16 cellular contexts compared by ENCODE assay signal in genomic region chr2:102634831-102635241, GRCh38. TPM values are rescaled to one million over a fixed set of nuclear protein-coding genes. Genes with fewer than 3 reads are reported as not detected.
DNase-seq lines count a peak whose midpoint lies in the region; ATAC-seq, FAIRE-seq and TF ChIP-seq lines count a peak whose summit lies in the region.
"Had no signal": no experiment of that assay in that cellular context is flagged by ENCODE, and none has a peak within 500 bp of the region (broad histone marks: within the 10 kb centered on the region; RNA-seq: fewer than 3 reads in every experiment).

No MANE protein-coding gene starts in this region.

- no peak overlapping the region for H3K27ac Mint-ChIP-seq in neural progenitor cell
- H3K27ac Mint-ChIP-seq: HFFc6 had no signal

- H3K4me2 ChIP-seq in SK-N-SH (0 out of 2 replicates have a peak overlapping the region, but pooled peaks have one; percentile 4), K562 (ENCODE audit: insufficient read depth, low read length) (peak overlapping the region; percentile 76), neural progenitor cell (no peak overlapping the region)

- in situ Hi-C loops in K562 (cut with MboI), result no loop called here

- no peaks in the 10 kb centered on the region for H3K36me3 Mint-ChIP-seq in neural progenitor cell

- H4K20me1 ChIP-seq in SK-N-SH (ENCODE audit: insufficient read depth), result no peaks in the 10 kb centered on the region
- H4K20me1 ChIP-seq in K562 (replicated peaks; ENCODE audit: control insufficient read depth, insufficient read depth, low read length), result no peaks in the 10 kb centered on the region
- no peaks in the 10 kb centered on the region for H4K20me1 ChIP-seq in neural progenitor cell (ENCODE audit: low read depth)

- no peak overlapping the region for H3K4me3 Mint-ChIP-seq in neural progenitor cell
- H3K4me3 Mint-ChIP-seq: HFFc6 had no signal

- no peaks in the 10 kb centered on the region for H3K4me1 Mint-ChIP-seq in neural progenitor cell

- DNase-seq in SK-N-SH (no peak), K562 (ENCODE audit: extremely low read depth in 1 of 4, low spot score in 3 of 4) (peak; percentile 61 to 93 (median 75)), inferior parietal cortex (ENCODE audit: extremely low spot score) (peak; percentile 27), neural progenitor cell (ENCODE audit: low spot score) (no peak), hippocampal formation (lab: John Stamatoyannopoulos, UW) (no peak)
- no peak for DNase-seq in activated effector memory CD4-positive, alpha-beta T cell treated with Interleukin-2 at 50 U/mL for 16 hours
- DNase-seq: DMS53, GF-D8, HCEC 1CT, HFFc6 had no signal

- no peak overlapping the region; a peak in 1 of 4 replicates for H3K4me3 ChIP-seq in SK-N-SH (ENCODE audit: low read depth in 2 of 2, low read length in 1 of 2)
- peak overlapping the region; percentile 27 for H3K4me3 ChIP-seq in K562
- H3K4me3 ChIP-seq in neural progenitor cell, result no peak overlapping the region

- TF ChIP-seq EP300 in SK-N-SH (IDR thresholded peaks at IDR 0.05; ENCODE audit: borderline replicate concordance in 1 of 2, low read depth in 1 of 2, low read length in 1 of 2), result no peak
- TF ChIP-seq EP300 in K562 (IDR thresholded peaks at IDR 0.05; ENCODE audit: low read length), result peak; percentile 80

- 18% methylated on average over 6 of the region's 6 CpGs for WGBS in SK-N-SH (ENCODE audit: low lambda C conversion rate)
- WGBS in K562 (ENCODE audit: insufficient coverage, low coverage, missing lambda C conversion rate), result 0% methylated on average over 6 of the region's 6 CpGs

- TF ChIP-seq CTCF in SK-N-SH (IDR thresholded peaks at IDR 0.05), result no peak
- TF ChIP-seq CTCF in K562 (IDR thresholded peaks at IDR 0.05 in 2 of 3, conservative IDR thresholded peaks at IDR 0.05 in 1 of 3; ENCODE audit: insufficient read depth in 2 of 3, low read depth in 1 of 3, low read length in 3 of 3), result no peak
- no peak for TF ChIP-seq CTCF in neural progenitor cell (IDR thresholded peaks at IDR 0.05)

- no peak for ATAC-seq in SK-N-SH treated with all-trans-retinoic acid at 6 μM for 48 hours
- peak; percentile 94 for ATAC-seq in K562
- no peak for ATAC-seq in HG03095 (IDR thresholded peaks at IDR 0.05; ENCODE audit: unreplicated experiment)

- H3K79me2 ChIP-seq in SK-N-SH (ENCODE audit: insufficient read depth) (no peaks in the 10 kb centered on the region), K562 (ENCODE audit: control insufficient read depth, insufficient read depth, low read length) (peaks cover 43% of the 10 kb centered on the region), neural progenitor cell (ENCODE audit: low read depth) (no peaks in the 10 kb centered on the region)

- no peak overlapping the region; the same call in 1 of the 2 replicates for H2AFZ ChIP-seq in SK-N-SH (ENCODE audit: low read depth)
- H2AFZ ChIP-seq in K562 (ENCODE audit: low read depth, low read length), result peak overlapping the region; percentile 75
- no peak overlapping the region for H2AFZ ChIP-seq in neural progenitor cell (replicated peaks)

- H3F3A ChIP-seq in SK-N-SH (replicated peaks; ENCODE audit: insufficient read depth), result no peaks in the 10 kb centered on the region
- H3F3A ChIP-seq in neural progenitor cell (ENCODE audit: low read depth), result no peaks in the 10 kb centered on the region

- no peaks in the 10 kb centered on the region for H3K9me2 ChIP-seq in SK-N-SH

- peaks cover 3% of the 10 kb centered on the region; the same call in 1 of the 2 replicates for H3K27me3 ChIP-seq in SK-N-SH (ENCODE audit: insufficient read depth)
- no peaks in the 10 kb centered on the region for H3K27me3 ChIP-seq in K562 (ENCODE audit: control insufficient read depth in 2 of 2, insufficient read depth in 2 of 2, low read length in 2 of 2)
- no peaks in the 10 kb centered on the region for H3K27me3 ChIP-seq in neural progenitor cell

- no peaks in the 10 kb centered on the region for H3K9me1 ChIP-seq in K562 (ENCODE audit: control insufficient read depth, insufficient read depth, low read length)

- H3K36me3 ChIP-seq in SK-N-SH (replicated peaks in 1 of 2; ENCODE audit: control insufficient read depth in 1 of 2, insufficient read depth in 2 of 2, low read length in 1 of 2) (no peaks in the 10 kb centered on the region), K562 (ENCODE audit: control insufficient read depth, insufficient read depth, low read length) (no peaks in the 10 kb centered on the region; the same call in 2 of the 3 replicates), neural progenitor cell (no peaks in the 10 kb centered on the region)

- TF ChIP-seq POLR2A in K562 (conservative IDR thresholded peaks at IDR 0.05), result peak; percentile 68

- no peaks in the 10 kb centered on the region for H3K27me3 Mint-ChIP-seq in neural progenitor cell (ENCODE audit: insufficient read depth, low read depth)

- no peak overlapping the region for H3K9ac ChIP-seq in SK-N-SH
- peak overlapping the region; percentile 1 to 70; a peak in 3 of 4 replicates for H3K9ac ChIP-seq in K562 (ENCODE audit: insufficient read depth in 1 of 2, low read depth in 2 of 2, low read length in 2 of 2)
- H3K9ac ChIP-seq in neural progenitor cell, result no peak overlapping the region

- H3K4me1 ChIP-seq in SK-N-SH (ENCODE audit: control insufficient read depth in 1 of 2, insufficient read depth in 2 of 2, low read depth in 1 of 2, low read length in 1 of 2) (no peaks in the 10 kb centered on the region), K562 (replicated peaks in 1 of 2; ENCODE audit: control insufficient read depth in 2 of 2, insufficient read depth in 2 of 2, low read length in 2 of 2) (peaks cover 12 to 47% of the 10 kb centered on the region in 2 experiments), neural progenitor cell (no peaks in the 10 kb centered on the region)

- FAIRE-seq in K562 (lab: Jason Lieb, UNC), result peak; percentile 97
- FAIRE-seq: GM19239 had no signal

- no peaks in the 10 kb centered on the region for H3K9me3 ChIP-seq in SK-N-SH
- H3K9me3 ChIP-seq in K562 (replicated peaks; ENCODE audit: control insufficient read depth, insufficient read depth, low read depth, low read length), result no peaks in the 10 kb centered on the region
- no peaks in the 10 kb centered on the region for H3K9me3 ChIP-seq in neural progenitor cell (ENCODE audit: low read depth)

- intact Hi-C loops in K562 (cut with micrococcal nuclease), result loop anchor here (2.0 to 5.0 kb wide), 3 partner anchors 16 to 67 kb away; partner anchors contain the start of gene SLC9A2

- H3K9me3 Mint-ChIP-seq in neural progenitor cell, result no peaks in the 10 kb centered on the region
- H3K9me3 Mint-ChIP-seq: HFFc6 had no signal

- no TSS peak for BruUV-seq in K562 (replicated peaks; lab: Mats Ljungman, UMichigan)

- H3K27ac ChIP-seq in SK-N-SH (ENCODE audit: low read depth in 2 of 2, low read length in 1 of 2) (no peak overlapping the region), K562 (ENCODE audit: extremely low read depth, low read depth, low read length) (peak overlapping the region; percentile 86), neural progenitor cell (no peak overlapping the region)
- H3K27ac ChIP-seq: 22Rv1 had no signal

- POLR2A ChIA-PET in SK-N-SH (lab: Yijun Ruan, JAX), result no interaction called here
- POLR2A ChIA-PET in K562 (lab: Yijun Ruan, JAX), result interaction anchor here (1.0 to 1.2 kb wide), 4 partner anchors 11 to 59 kb away, joined by 3 to 5 read pairs (median 4); no protein-coding TSS in a partner anchor

- TF ChIP-seq RAD21 in SK-N-SH (IDR thresholded peaks at IDR 0.05; ENCODE audit: low read length) (no peak), K562 (CRISPR knock-in tag; conservative IDR thresholded peaks at IDR 0.05 in 1 of 2, IDR thresholded peaks at IDR 0.05 in 1 of 2) (no peak)

- CTCF ChIA-PET in SK-N-SH (lab: Yijun Ruan, JAX) (interaction anchor here (1.6 kb wide), 1 partner anchor 9 kb away, joined by 3 read pairs; no protein-coding TSS in a partner anchor), K562 (lab: Yijun Ruan, JAX; ENCODE audit: low intra/inter-chr PET ratio) (no interaction called here)

TF ChIP-seq in SK-N-SH, 30 proteins besides CTCF, POLR2A, EP300 and RAD21 (continues in another document):
- TF ChIP-seq POLR2AphosphoS5 (IDR thresholded peaks at IDR 0.05; ENCODE audit: low read depth, low read length) (no peak), RFX5 (IDR thresholded peaks at IDR 0.05; ENCODE audit: low read length) (no peak), GATA2 (CRISPR knock-in tag; IDR thresholded peaks at IDR 0.05) (no peak)

TF ChIP-seq in SK-N-SH treated with all-trans-retinoic acid at 6 μM for 48 hours, 23 proteins besides CTCF, POLR2A, EP300 and RAD21 (continues in another document):
- TF ChIP-seq ZNF70 (CRISPR knock-in tag; IDR thresholded peaks at IDR 0.05), result no peak

TF ChIP-seq in K562, 482 proteins besides CTCF, POLR2A, EP300 and RAD21 (continues in another document):
- TF ChIP-seq MTA2 (IDR thresholded peaks at IDR 0.05; ENCODE audit: low read depth), result peak; percentile 68
- peak; percentile 42; the same call in 1 of the 2 replicates for TF ChIP-seq MTA3 (IDR thresholded peaks at IDR 0.05; ENCODE audit: borderline replicate concordance)
- no peak for TF ChIP-seq GTF2E2 (tag; IDR thresholded peaks at IDR 0.05)
- TF ChIP-seq SP1 (CRISPR knock-in tag; IDR thresholded peaks at IDR 0.05), result no peak
- TF ChIP-seq TEAD4 (IDR thresholded peaks at IDR 0.05; ENCODE audit: low read length), result peak; percentile 83
- TF ChIP-seq TEAD4 (CRISPR knock-in tag; IDR thresholded peaks at IDR 0.05; ENCODE audit: borderline replicate concordance), result no peak

RNA-seq across cellular contexts. Expression of gene SLC9A2, which starts 15.5 kb away (rescaled TPM):
- polyA plus RNA-seq in SK-N-SH (2012; rRNA removed), result not detected in 2 replicates
- not detected in 2 replicates for polyA plus RNA-seq in SK-N-SH (2012; cell fraction: cytosol; rRNA removed)
- polyA plus RNA-seq in SK-N-SH (2012; cell fraction: nucleus; rRNA removed), result not detected in 2 replicates
- 5.6 and 14.6 TPM in 2 replicates for total RNA-seq in K562 (2011; cell fraction: chromatin; rRNA removed; ENCODE audit: low replicate concordance)
- total RNA-seq in K562 (2011; cell fraction: nucleolus; rRNA removed), result 4.3 and 5.0 TPM in 2 replicates
- 7.3 and 10.2 TPM in 2 replicates for total RNA-seq in K562 (2011; cell fraction: nucleoplasm; rRNA removed)
- total RNA-seq in K562 (2014; rRNA removed), result 1.6 and 2.5 TPM in 2 replicates
- 2.7 and 2.8 TPM in 2 replicates for total RNA-seq in K562 (2014; rRNA removed; fragmentation: Illumina TruSeq; extraction: Trizol)
- 3.3 and 3.8 TPM in 2 replicates for total RNA-seq in K562 (2015; rRNA removed; fragmentation: Illumina TruSeq; extraction: Trizol)
- 1.4 and 1.6 TPM in 2 replicates for total RNA-seq in K562 (2021)
- 1.3 and 2.3 TPM in 2 replicates for polyA plus RNA-seq in K562 (2011; rRNA removed)
- 0.63 and 1.1 TPM in 2 replicates for polyA plus RNA-seq in K562 (2011; cell fraction: cytosol; rRNA removed)
- polyA plus RNA-seq in K562 (2011; cell fraction: nucleus; rRNA removed), result 4.7 and 6.1 TPM in 2 replicates
- polyA plus RNA-seq in K562 (2012), result 0.79 and 1.2 TPM in 2 replicates
- polyA plus RNA-seq in K562 (2014; fragmentation: Illumina TruSeq; extraction: Trizol), result 0.91 and 1.6 TPM in 2 replicates
- polyA plus RNA-seq in K562 (2014; fragmentation: Nextera tagmentation; extraction: Ambion mirVana), result under 1 TPM; 0.45 to 0.57 TPM
- polyA plus RNA-seq in K562 (2014; rRNA removed), result 0.97 and 1.9 TPM in 2 replicates
- 5.3 and 7.7 TPM in 2 replicates for polyA minus RNA-seq in K562 (2011; rRNA and poly(A)+ RNA removed)
- polyA minus RNA-seq in K562 (2011; cell fraction: cytosol; rRNA and poly(A)+ RNA removed), result 1.0 and 1.5 TPM in 2 replicates
- 8.3 and 8.5 TPM in 2 replicates for polyA minus RNA-seq in K562 (2011; cell fraction: nucleus; rRNA and poly(A)+ RNA removed)
- 0.06 TPM in 1 of 2 replicates, not detected in the other for total RNA-seq in neural progenitor cell (ENCODE audit: low replicate concordance)
- total RNA-seq: A673, HFFc6 had no signal
- polyA plus RNA-seq: BJ had no signal

Comparison
In these comparisons a context has a peak if more than half of its experiments do, and no peak if none do; other contexts are left out.
1. DNase-seq: peak in K562 (4 of 4) and inferior parietal cortex (single experiment); none in SK-N-SH (single experiment), neural progenitor cell (single experiment), hippocampal formation (0 of 2) and activated effector memory CD4-positive, alpha-beta T cell treated with Interleukin-2 at 50 U/mL for 16 hours (single experiment).
2. H3K9ac ChIP-seq: peak in K562 (2 of 2); none in SK-N-SH (single experiment) and neural progenitor cell (single experiment).
3. Of the 27 proteins assayed by ChIP-seq in both K562 and SK-N-SH: peak only in K562: ELF1, EP300, JUND, NFIC, POLR2AphosphoS5 and TAF1; only in SK-N-SH: none; in both: none; in neither: 18; mixed calls (peak in some experiments, not most) for 3.